ENCODE assay signal across 8 cellular contexts in genomic region chr1:89780721-89781120, GRCh38. TPM values are rescaled to one million over a fixed set of nuclear protein-coding genes. Genes with fewer than 3 reads are reported as not detected.
DNase-seq lines count a peak whose midpoint lies in the region; ATAC-seq, FAIRE-seq and TF ChIP-seq lines count a peak whose summit lies in the region.

No MANE protein-coding gene starts in this region.

- H3K4me1 ChIP-seq in colonic mucosa: no peaks in the 10 kb centered on the region
- no peaks in the 10 kb centered on the region for H3K4me1 ChIP-seq in thyroid gland
- H3K4me1 ChIP-seq in stomach: no peaks in the 10 kb centered on the region

- CTCF ChIA-PET in activated CD4-positive, alpha-beta T cell treated with anti-CD3 and anti-CD28 coated beads, Interleukin-2, amount 10 ng/mL, durations not matched to agents 7 days and 5 days (lab: Charles Lee): interaction anchor here (0.6 to 1.9 kb wide), 8 partner anchors 14 to 711 kb away, joined by 3 to 8 read pairs (median 3); no protein-coding TSS in a partner anchor

- ATAC-seq in T-helper 17 cell: peak; percentile 71

- intact Hi-C loops in colonic mucosa (cut with DNase I): no loop called here
- intact Hi-C loops in thyroid gland (cut with DNase I): no loop called here
- intact Hi-C loops in stomach (cut with DNase I; ENCODE audit: low total_unique reads): no loop called here

- TF ChIP-seq EP300 in stomach (IDR thresholded peaks at IDR 0.05): no peak

- POLR2A ChIA-PET in activated CD4-positive, alpha-beta T cell treated with anti-CD3 and anti-CD28 coated beads, Interleukin-2, amount 10 ng/mL, durations not matched to agents 7 days and 5 days (lab: Charles Lee): no interaction called here

- H3K36me3 Mint-ChIP-seq in activated CD4-positive, alpha-beta T cell treated with anti-CD3 and anti-CD28 coated beads, Interleukin-2, amount 10 ng/mL, durations not matched to agents 7 days and 5 days (ENCODE audit: low read depth): no peaks in the 10 kb centered on the region
- no peaks in the 10 kb centered on the region for H3K36me3 Mint-ChIP-seq in T-helper 17 cell (ENCODE audit: low read depth)

- peak; percentile 82 for FAIRE-seq in frontal cortex (lab: Jason Lieb, UNC)

- no peaks in the 10 kb centered on the region for H3K27me3 ChIP-seq in colonic mucosa
- H3K27me3 ChIP-seq in thyroid gland: no peaks in the 10 kb centered on the region
- peaks cover 0 to 2% (median 0%) of the 10 kb centered on the region in 3 donors for H3K27me3 ChIP-seq in stomach

- peaks cover 25% of the 10 kb centered on the region for H3K4me1 Mint-ChIP-seq in activated CD4-positive, alpha-beta T cell treated with anti-CD3 and anti-CD28 coated beads, Interleukin-2, amount 10 ng/mL, durations not matched to agents 7 days and 5 days
- peaks cover 22% of the 10 kb centered on the region for H3K4me1 Mint-ChIP-seq in T-helper 17 cell

- 92 to 95% methylated on average over 2 of the region's 2 CpGs for WGBS in thyroid gland, 2 donors
- 79 to 93% (median 86%) methylated on average over 2 of the region's 2 CpGs for WGBS in stomach, 5 donors

- no peak overlapping the region for H3K9ac ChIP-seq in colonic mucosa (ENCODE audit: low read depth in 2 of 2, low read length in 2 of 2)

- H3K27me3 Mint-ChIP-seq in activated CD4-positive, alpha-beta T cell treated with anti-CD3 and anti-CD28 coated beads, Interleukin-2, amount 10 ng/mL, durations not matched to agents 7 days and 5 days: no peaks in the 10 kb centered on the region
- no peaks in the 10 kb centered on the region for H3K27me3 Mint-ChIP-seq in T-helper 17 cell

- peak; percentile 23 for DNase-seq in activated CD4-positive, alpha-beta T cell treated with anti-CD3 and anti-CD28 coated beads, Interleukin-2, amount 10 ng/mL, durations not matched to agents 7 days and 5 days
- no peak for DNase-seq in activated CD4-positive, alpha-beta T cell treated with anti-CD3 and anti-CD28 coated beads, Interleukin-2, amount 50 U/mL, for 1 hour
- DNase-seq in LHCN-M2 (ENCODE audit: low read depth): peak; percentile 51
- no peak for DNase-seq in T-helper 17 cell
- peak in 1 of 2 donors; percentile 37 for DNase-seq in frontal cortex (ENCODE audit: low spot score in 2 of 2)
- DNase-seq in colonic mucosa: no peak
- DNase-seq in thyroid gland: no peak
- no peak for DNase-seq in stomach

- H3K4me3 ChIP-seq in colonic mucosa: no peak overlapping the region
- no peak overlapping the region for H3K4me3 ChIP-seq in thyroid gland (replicated peaks in 1 of 3)
- no peak overlapping the region for H3K4me3 ChIP-seq in stomach

- no peak overlapping the region for H3K4me3 Mint-ChIP-seq in activated CD4-positive, alpha-beta T cell treated with anti-CD3 and anti-CD28 coated beads, Interleukin-2, amount 10 ng/mL, durations not matched to agents 7 days and 5 days
- no peak overlapping the region for H3K4me3 Mint-ChIP-seq in T-helper 17 cell

- H3K27ac ChIP-seq in colonic mucosa (no peak overlapping the region), thyroid gland (no peak overlapping the region), stomach (no peak overlapping the region)

- no peak overlapping the region for H3K27ac Mint-ChIP-seq in activated CD4-positive, alpha-beta T cell treated with anti-CD3 and anti-CD28 coated beads, Interleukin-2, amount 10 ng/mL, durations not matched to agents 7 days and 5 days
- H3K27ac Mint-ChIP-seq in T-helper 17 cell: peak overlapping the region; percentile 74

- H3K36me3 ChIP-seq in colonic mucosa: no peaks in the 10 kb centered on the region
- H3K36me3 ChIP-seq in thyroid gland: no peaks in the 10 kb centered on the region
- no peaks in the 10 kb centered on the region for H3K36me3 ChIP-seq in stomach

- no peak for TF ChIP-seq CTCF in colonic mucosa (IDR thresholded peaks at IDR 0.05)
- TF ChIP-seq CTCF in thyroid gland (IDR thresholded peaks at IDR 0.05): peak in 3 of 6 experiments; percentile 7 to 23 (median 13)
- no peak for TF ChIP-seq CTCF in stomach (IDR thresholded peaks at IDR 0.05)

- H3K9me3 Mint-ChIP-seq in activated CD4-positive, alpha-beta T cell treated with anti-CD3 and anti-CD28 coated beads, Interleukin-2, amount 10 ng/mL, durations not matched to agents 7 days and 5 days: peaks cover 3% of the 10 kb centered on the region

- no peak for TF ChIP-seq POLR2A in thyroid gland (IDR thresholded peaks at IDR 0.05)
- no peak for TF ChIP-seq POLR2A in stomach (IDR thresholded peaks at IDR 0.05)

- H3K9me3 ChIP-seq in T-helper 17 cell (ENCODE audit: control insufficient read depth, low read length, poor library complexity, severe bottlenecking) (no peaks in the 10 kb centered on the region), colonic mucosa (no peaks in the 10 kb centered on the region), thyroid gland (no peaks in the 10 kb centered on the region), stomach (no peaks in the 10 kb centered on the region)

RNA-seq across cellular contexts. Expression of gene LRRC8D, which starts 40.1 kb away (rescaled TPM):
- 10 to 100 TPM; 31.8 to 41.0 TPM for total RNA-seq in activated CD4-positive, alpha-beta T cell treated with anti-CD3 and anti-CD28 coated beads, Interleukin-2, amount 10 ng/mL, durations not matched to agents 7 days and 5 days
- total RNA-seq in LHCN-M2 (2014; rRNA removed) (20.7 and 23.9 TPM in 2 replicates), T-helper 17 cell (10 to 100 TPM; 28.3 to 33.5 TPM), frontal cortex (31.4 TPM), colonic mucosa (10 to 100 TPM; 35.8 to 42.7 TPM), thyroid gland (10 to 100 TPM; 21.1 to 46.7 (median 35.3) TPM), stomach (10 to 100 TPM in 2 of 5 donors, 1 to 10 TPM in 2, under 1 TPM in 1; under 0.01 to 13.8 (median 10.0) TPM)
- 11.7 TPM for polyA plus RNA-seq in LHCN-M2 (2012)
- polyA plus RNA-seq in stomach: 1 to 10 TPM; 2.9 to 6.4 (median 3.7) TPM

Comparison
In these comparisons a context has a peak if more than half of its experiments do, and no peak if none do; other contexts are left out.
1. DNase-seq: peak in activated CD4-positive, alpha-beta T cell treated with anti-CD3 and anti-CD28 coated beads, Interleukin-2, amount 10 ng/mL, durations not matched to agents 7 days and 5 days (single experiment) and LHCN-M2 (single experiment); none in activated CD4-positive, alpha-beta T cell treated with anti-CD3 and anti-CD28 coated beads, Interleukin-2, amount 50 U/mL, for 1 hour (single experiment), T-helper 17 cell (0 of 3), colonic mucosa (single experiment), thyroid gland (0 of 2) and stomach (single experiment).